In the genomic region with DNA sequence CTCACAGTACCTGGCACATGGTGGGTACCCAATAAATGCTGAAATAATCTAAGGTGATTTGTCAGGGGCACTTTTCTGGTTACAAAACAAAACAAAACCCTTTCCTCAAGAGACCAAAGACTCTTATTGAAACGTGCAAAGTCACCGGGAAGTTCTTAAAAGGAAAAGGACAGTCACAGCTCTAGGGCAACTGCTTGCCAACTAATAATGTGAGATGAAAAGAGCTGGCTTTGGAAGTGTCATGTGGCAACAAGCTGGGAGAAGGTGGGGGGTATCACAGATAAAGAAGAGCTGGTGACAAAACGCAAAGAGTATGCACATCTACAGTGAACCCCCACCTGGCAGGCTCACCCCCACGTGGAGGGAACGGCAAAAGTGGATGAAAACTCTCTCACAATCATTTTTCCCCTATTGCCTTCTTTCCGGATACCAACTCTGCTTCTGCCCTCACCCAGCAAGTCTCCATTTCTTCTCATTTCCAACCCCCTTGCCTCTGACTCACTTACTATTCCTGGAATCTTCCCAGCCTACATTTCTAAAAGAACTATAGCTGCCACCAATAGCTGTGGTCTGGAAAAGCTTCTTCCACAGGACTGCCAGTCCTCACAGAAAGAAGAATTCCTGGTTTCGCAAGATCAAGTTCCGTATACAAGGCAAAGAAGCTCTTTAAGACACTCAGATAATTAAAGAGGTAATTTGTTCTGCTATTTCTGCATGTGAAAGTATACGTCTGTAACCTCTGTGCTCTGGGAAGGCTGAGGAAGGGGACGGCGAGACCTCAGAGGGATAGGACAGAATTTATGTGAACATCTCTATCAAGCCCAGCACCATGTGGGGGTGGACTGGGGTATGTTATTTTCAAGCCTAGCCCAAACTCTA, we compare ENCODE assay signal across 9 cellular contexts. TPM values are rescaled to one million over a fixed set of nuclear protein-coding genes. Genes with fewer than 3 reads are reported as not detected.
DNase-seq lines count a peak whose midpoint lies in the region; ATAC-seq, FAIRE-seq and TF ChIP-seq lines count a peak whose summit lies in the region.
"Had no signal": no experiment of that assay in that cellular context is flagged by ENCODE, and none has a peak within 500 bp of the region (broad histone marks: within the 10 kb centered on the region; RNA-seq: fewer than 3 reads in every experiment).

No MANE protein-coding gene starts in this region.

- peaks cover 0 to 8% (median 0%) of the 10 kb centered on the region in 7 donors for H3K4me1 Mint-ChIP-seq in naive thymus-derived CD4-positive, alpha-beta T cell

- TF ChIP-seq POLR2A in A549 (IDR thresholded peaks at IDR 0.05; ENCODE audit: low read length): no peak

- DNase-seq in A549 (ENCODE audit: low read depth in 1 of 2, low spot score in 1 of 2): no peak
- peak; percentile 60 for DNase-seq in MG63
- DNase-seq in epithelial cell of prostate (ENCODE audit: low read depth, low spot score): no peak
- DNase-seq in naive thymus-derived CD4-positive, alpha-beta T cell: no peak
- no peak for DNase-seq in GM10266 (ENCODE audit: extremely low spot score)
- DNase-seq: NCI-H526 treated with DMSO at 0.1 percent for 48 hours had no signal

- no peak overlapping the region for H3K4me3 Mint-ChIP-seq in naive thymus-derived CD4-positive, alpha-beta T cell

- no peaks in the 10 kb centered on the region for H3K9me3 ChIP-seq in A549
- H3K9me3 ChIP-seq in MG63: no peaks in the 10 kb centered on the region
- H3K9me3 ChIP-seq in naive thymus-derived CD4-positive, alpha-beta T cell (ENCODE audit: control insufficient read depth in 2 of 3, low read length in 3 of 3): no peaks in the 10 kb centered on the region

- intact Hi-C loops in naive thymus-derived CD4-positive, alpha-beta T cell (cut with micrococcal nuclease): no loop called here

- POLR2A ChIA-PET in A549 (lab: Yijun Ruan, JAX): interaction anchor here (1.3 to 1.6 kb wide), 2 partner anchors 15 to 58 kb away, joined by 4 to 7 read pairs; partner anchors contain the start of gene AP3S2
- POLR2A ChIA-PET in naive thymus-derived CD4-positive, alpha-beta T cell (lab: Charles Lee): no interaction called here

- peak; percentile 48 to 71; a peak in 4 of 6 replicates for ATAC-seq in A549
- ATAC-seq in naive thymus-derived CD4-positive, alpha-beta T cell: peak; percentile 29
- ATAC-seq in HG03280 (IDR thresholded peaks at IDR 0.05; ENCODE audit: unreplicated experiment): no peak
- no peak for ATAC-seq in HG02763 (IDR thresholded peaks at IDR 0.05; ENCODE audit: unreplicated experiment)
- no peak for ATAC-seq in HG02623 (IDR thresholded peaks at IDR 0.05; ENCODE audit: unreplicated experiment)

- H3K9me3 Mint-ChIP-seq in naive thymus-derived CD4-positive, alpha-beta T cell: no peaks in the 10 kb centered on the region

- peak overlapping the region; percentile 43 for H3K4me2 ChIP-seq in A549

- no peak for TF ChIP-seq EP300 in A549 (IDR thresholded peaks at IDR 0.05)

- no peak for TF ChIP-seq RAD21 in A549 (conservative IDR thresholded peaks at IDR 0.05 in 1 of 2, IDR thresholded peaks at IDR 0.05 in 1 of 2)

- H3K36me3 Mint-ChIP-seq in naive thymus-derived CD4-positive, alpha-beta T cell: peaks cover 12 to 57% (median 15%) of the 10 kb centered on the region in 5 donors

- peak overlapping the region; percentile 51 to 75; a peak in 5 of 6 replicates for H3K27ac ChIP-seq in A549
- peak overlapping the region; percentile 83 for H3K27ac ChIP-seq in epithelial cell of prostate
- no peak overlapping the region for H3K27ac ChIP-seq in naive thymus-derived CD4-positive, alpha-beta T cell (ENCODE audit: low read depth, low read length)

- FAIRE-seq in A549 (lab: Jason Lieb, UNC): no peak

- no peaks in the 10 kb centered on the region for H3K27me3 ChIP-seq in MG63
- no peaks in the 10 kb centered on the region for H3K27me3 ChIP-seq in naive thymus-derived CD4-positive, alpha-beta T cell (ENCODE audit: control insufficient read depth in 2 of 2, insufficient read depth in 2 of 2, low read length in 2 of 2)

- TF ChIP-seq CTCF in A549 (IDR thresholded peaks at IDR 0.05) (no peak), GM10266 (IDR thresholded peaks at IDR 0.05; ENCODE audit: control insufficient read depth, insufficient read depth, low read depth, missing control alignments) (no peak)

- no peaks in the 10 kb centered on the region for H3K27me3 Mint-ChIP-seq in naive thymus-derived CD4-positive, alpha-beta T cell

- CTCF ChIA-PET in A549 (lab: Yijun Ruan, JAX): interaction anchor here (0.6 to 5.8 kb wide), 16 partner anchors 8 to 385 kb away, joined by 3 to 26 read pairs (median 4); partner anchors contain the start of genes ANPEP and MESP1
- CTCF ChIA-PET in naive thymus-derived CD4-positive, alpha-beta T cell (lab: Charles Lee): interaction anchor here (0.6 kb wide), 1 partner anchor 235 kb away, joined by 3 read pairs; no protein-coding TSS in a partner anchor

- H3K27ac Mint-ChIP-seq in naive thymus-derived CD4-positive, alpha-beta T cell: no peak overlapping the region

- peaks cover 25% of the 10 kb centered on the region for H3K4me1 ChIP-seq in A549
- H3K4me1 ChIP-seq in naive thymus-derived CD4-positive, alpha-beta T cell (ENCODE audit: control insufficient read depth in 2 of 2, insufficient read depth in 2 of 2, low read length in 2 of 2): no peaks in the 10 kb centered on the region

- H3K36me3 ChIP-seq in MG63: peaks cover 56% of the 10 kb centered on the region
- peaks cover 0 to 67% (median 6%) of the 10 kb centered on the region in 3 experiments for H3K36me3 ChIP-seq in naive thymus-derived CD4-positive, alpha-beta T cell (ENCODE audit: control insufficient read depth in 2 of 3, insufficient read depth in 3 of 3, low read length in 3 of 3)

- 81% methylated on average over 11 of the region's 11 CpGs for WGBS in A549 (ENCODE audit: missing lambda C conversion rate)

- no peak overlapping the region for H3K4me3 ChIP-seq in A549
- peak overlapping the region; percentile 13 for H3K4me3 ChIP-seq in MG63
- no peak overlapping the region for H3K4me3 ChIP-seq in naive thymus-derived CD4-positive, alpha-beta T cell (ENCODE audit: low read length)

TF ChIP-seq in A549, 52 proteins besides CTCF, POLR2A, EP300 and RAD21:
- TF ChIP-seq JUN (IDR thresholded peaks at IDR 0.05) (no peak), CEBPB (IDR thresholded peaks at IDR 0.05) (peak; percentile 45 to 61; a peak in 2 of 4 replicates), FOSL2 (IDR thresholded peaks at IDR 0.05) (no peak), FOSL2 (CRISPR knock-in tag; IDR thresholded peaks at IDR 0.05) (0 out of 2 replicates have a peak, but pooled peaks have one; percentile 6)
TF ChIP-seq in A549: peak in this region for 2.

RNA-seq across cellular contexts. Expression of gene ANPEP, which starts 21.8 kb away (rescaled TPM):
- 3.8 and 5.3 TPM in 2 replicates for polyA plus RNA-seq in A549 (2011; rRNA removed)
- 1.9 and 2.5 TPM in 2 replicates for polyA plus RNA-seq in A549 (2012; cell fraction: cytosol; rRNA removed)
- 9.2 and 12.7 TPM in 2 replicates for polyA plus RNA-seq in A549 (2012; cell fraction: nucleus; rRNA removed)
- polyA plus RNA-seq in A549 (2017; fragmentation: RNase III; extraction: RNeasy Plus Mini Kit Qiagen cat#74134 plus additional on column Dnase treatment): 9.3 to 12.5 TPM (median 9.9 TPM) in 3 replicates
- polyA minus RNA-seq in A549 (2011; rRNA and poly(A)+ RNA removed): 5.9 and 6.5 TPM in 2 replicates
- 24.9 and 43.8 TPM in 2 replicates for total RNA-seq in MG63 (2014; rRNA removed; shearing (Covaris generic); ENCODE audit: low replicate concordance)
- total RNA-seq in naive thymus-derived CD4-positive, alpha-beta T cell: 100 to 1,000 TPM in 1 of 5 experiments, 10 to 100 TPM in 1, 1 to 10 TPM in 3; 1.9 to 123 (median 2.7) TPM
- polyA plus RNA-seq in naive thymus-derived CD4-positive, alpha-beta T cell: under 1 TPM in 1 of 2 donors, not detected in 1; 0.12 TPM

RNA-seq across cellular contexts. Expression of gene AP3S2, which starts 57.3 kb away (rescaled TPM):
- polyA plus RNA-seq in A549 (2011; rRNA removed) (56.7 and 85.9 TPM in 2 replicates), A549 (2017; fragmentation: RNase III; extraction: RNeasy Plus Mini Kit Qiagen cat#74134 plus additional on column Dnase treatment) (85.1 to 95.0 TPM (median 91.7 TPM) in 3 replicates)
- 12.0 and 16.5 TPM in 2 replicates for polyA plus RNA-seq in A549 (2012; cell fraction: cytosol; rRNA removed)
- 10.1 and 13.5 TPM in 2 replicates for polyA plus RNA-seq in A549 (2012; cell fraction: nucleus; rRNA removed)
- 55.1 and 58.0 TPM in 2 replicates for polyA minus RNA-seq in A549 (2011; rRNA and poly(A)+ RNA removed)
- total RNA-seq in MG63 (2014; rRNA removed; shearing (Covaris generic); ENCODE audit: low replicate concordance): 74.8 and 185 TPM in 2 replicates
- total RNA-seq in naive thymus-derived CD4-positive, alpha-beta T cell: 10 to 100 TPM; 24.3 to 31.7 (median 28.4) TPM
- polyA plus RNA-seq in naive thymus-derived CD4-positive, alpha-beta T cell: 10 to 100 TPM; 29.8 to 32.8 TPM

Comparison
In these comparisons a context has a peak if more than half of its experiments do, and no peak if none do; other contexts are left out.
1. ATAC-seq: peak in A549 (2 of 2) and naive thymus-derived CD4-positive, alpha-beta T cell (single experiment); none in HG03280 (single experiment), HG02763 (single experiment) and HG02623 (single experiment).